ENCODE assay signal across 23 cellular contexts in the genomic region with DNA sequence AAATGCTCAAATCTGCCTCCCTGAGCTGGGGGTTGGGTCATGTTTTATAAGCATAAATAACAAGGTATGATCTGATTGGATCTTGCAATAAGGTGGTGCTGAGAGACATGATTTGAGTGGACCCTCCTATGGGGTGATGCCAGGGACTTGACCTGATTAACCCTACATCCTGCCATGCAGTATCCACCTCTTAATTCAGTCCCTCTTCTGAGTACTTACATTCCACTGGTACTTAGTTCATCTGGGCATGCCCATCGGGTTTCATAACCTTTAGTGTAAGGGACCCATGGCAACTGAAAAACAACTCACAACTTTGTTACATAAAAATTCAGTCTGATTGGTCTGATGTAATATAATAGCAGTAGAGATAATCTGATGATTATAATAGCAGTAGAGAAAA.
DNase-seq lines count a peak whose midpoint lies in the region; ATAC-seq, FAIRE-seq and TF ChIP-seq lines count a peak whose summit lies in the region.
"Had no signal": no experiment of that assay in that cellular context is flagged by ENCODE, and none has a peak within 500 bp of the region (broad histone marks: within the 10 kb centered on the region; RNA-seq: fewer than 3 reads in every experiment).

No MANE protein-coding gene starts in this region.

- POLR2A ChIA-PET in RWPE1 (lab: Yijun Ruan, JAX; ENCODE audit: low non-redundant PET), result no interaction called here

- H3K36me3 ChIP-seq in bronchial epithelial cell (ENCODE audit: control insufficient read depth, insufficient read depth, low read length) (no peaks in the 10 kb centered on the region), lower lobe of right lung (no peaks in the 10 kb centered on the region), upper lobe of right lung (no peaks in the 10 kb centered on the region), suprapubic skin (no peaks in the 10 kb centered on the region)
- H3K36me3 ChIP-seq: BE2C had no signal

- ATAC-seq in lower lobe of right lung (peak; percentile 93 to 94), upper lobe of right lung (peak; percentile 81)
- ATAC-seq: GM12878, GM23338, HepG2 had no signal

- no peak for TF ChIP-seq CTCF in RWPE1 (conservative IDR thresholded peaks at IDR 0.05; ENCODE audit: low read depth)
- no peak for TF ChIP-seq CTCF in bronchial epithelial cell (IDR thresholded peaks at IDR 0.05; ENCODE audit: insufficient read depth, low read length, severe bottlenecking)
- TF ChIP-seq CTCF in lower lobe of right lung (IDR thresholded peaks at IDR 0.05), result no peak
- no peak for TF ChIP-seq CTCF in upper lobe of right lung (IDR thresholded peaks at IDR 0.05)
- no peak for TF ChIP-seq CTCF in endothelial cell (IDR thresholded peaks at IDR 0.05; ENCODE audit: unreplicated experiment)
- TF ChIP-seq CTCF in suprapubic skin (IDR thresholded peaks at IDR 0.05), result no peak

- H3K27me3 Mint-ChIP-seq in endothelial cell (ENCODE audit: unreplicated experiment), result no peaks in the 10 kb centered on the region
- H3K27me3 Mint-ChIP-seq: CD4-positive, CD25-positive, alpha-beta regulatory T cell; CD8-positive, alpha-beta memory T cell had no signal

- H3K27ac Mint-ChIP-seq in endothelial cell (ENCODE audit: unreplicated experiment), result no peak overlapping the region
- H3K27ac Mint-ChIP-seq: CD4-positive, CD25-positive, alpha-beta regulatory T cell; CD8-positive, alpha-beta memory T cell; GM23338 had no signal

- H3K4me3 ChIP-seq in bronchial epithelial cell (ENCODE audit: low read depth, low read length) (no peak overlapping the region), lower lobe of right lung (no peak overlapping the region), upper lobe of right lung (no peak overlapping the region), suprapubic skin (no peak overlapping the region)
- H3K4me3 ChIP-seq: GM12878, GM23338 had no signal

- no peak overlapping the region for H3K4me3 Mint-ChIP-seq in endothelial cell (ENCODE audit: unreplicated experiment)
- H3K4me3 Mint-ChIP-seq: CD4-positive, CD25-positive, alpha-beta regulatory T cell; CD8-positive, alpha-beta memory T cell; GM23338 had no signal

- TF ChIP-seq POLR2A in suprapubic skin (IDR thresholded peaks at IDR 0.05), result no peak

- H3K27ac ChIP-seq in RWPE1 (no peak overlapping the region), lower lobe of right lung (no peak overlapping the region), upper lobe of right lung (no peak overlapping the region), suprapubic skin (no peak overlapping the region)

- no peaks in the 10 kb centered on the region for H3K9me3 Mint-ChIP-seq in endothelial cell (ENCODE audit: unreplicated experiment)
- H3K9me3 Mint-ChIP-seq: GM23338 had no signal

- no peak for TF ChIP-seq EP300 in suprapubic skin (IDR thresholded peaks at IDR 0.05)

- 69% methylated on average over 1 of the region's 1 CpG for WGBS in suprapubic skin

- H3K9me3 ChIP-seq in lower lobe of right lung (no peaks in the 10 kb centered on the region), upper lobe of right lung (no peaks in the 10 kb centered on the region), suprapubic skin (no peaks in the 10 kb centered on the region)
- H3K9me3 ChIP-seq: BE2C had no signal

- no peaks in the 10 kb centered on the region for H3K4me1 Mint-ChIP-seq in endothelial cell (ENCODE audit: unreplicated experiment)
- H3K4me1 Mint-ChIP-seq: CD4-positive, CD25-positive, alpha-beta regulatory T cell; CD8-positive, alpha-beta memory T cell had no signal

- H3K27me3 ChIP-seq in bronchial epithelial cell (ENCODE audit: control insufficient read depth, insufficient read depth, low read length) (no peaks in the 10 kb centered on the region), lower lobe of right lung (ENCODE audit: low read depth) (no peaks in the 10 kb centered on the region), upper lobe of right lung (no peaks in the 10 kb centered on the region), suprapubic skin (no peaks in the 10 kb centered on the region)
- H3K27me3 ChIP-seq: BE2C had no signal

- intact Hi-C loops in lower lobe of right lung (cut with DNase I), result no loop called here
- intact Hi-C loops in upper lobe of right lung (cut with DNase I), result no loop called here

- DNase-seq in RWPE1 (ENCODE audit: low spot score), result peak; percentile 15
- peak; percentile 20 for DNase-seq in bronchial epithelial cell (ENCODE audit: low read depth)
- DNase-seq in lower lobe of right lung, result no peak
- DNase-seq in upper lobe of right lung, result no peak
- DNase-seq in endothelial cell (ENCODE audit: low spot score), result no peak
- DNase-seq in mesenteric fat pad (ENCODE audit: low spot score), result no peak
- no peak for DNase-seq in suprapubic skin (ENCODE audit: low spot score in 2 of 2)
- DNase-seq: ACHN; BE2C; C1 segment of cervical spinal cord; CD4-positive, CD25-positive, alpha-beta regulatory T cell; CD8-positive, alpha-beta memory T cell; COR-L47; DMS 273 treated with DMSO at 0.1 percent for 48 hours; DMS53; DND-41; EL; HCEC 1CT had no signal

- no peak for FAIRE-seq in bronchial epithelial cell (lab: Jason Lieb, UNC)
- FAIRE-seq: A204.1, GM12878, H54, HepG2 had no signal

- CTCF ChIA-PET in RWPE1 (lab: Yijun Ruan, JAX), result no interaction called here

- H3K36me3 Mint-ChIP-seq in endothelial cell (ENCODE audit: low read depth, unreplicated experiment), result no peaks in the 10 kb centered on the region
- H3K36me3 Mint-ChIP-seq: CD4-positive, CD25-positive, alpha-beta regulatory T cell; CD8-positive, alpha-beta memory T cell had no signal

- H3K4me1 ChIP-seq in lower lobe of right lung (no peaks in the 10 kb centered on the region), upper lobe of right lung (no peaks in the 10 kb centered on the region), suprapubic skin (no peaks in the 10 kb centered on the region)
- H3K4me1 ChIP-seq: BE2C had no signal

Comparison
In these comparisons a context has a peak if more than half of its experiments do, and no peak if none do; other contexts are left out.
1. DNase-seq: peak in RWPE1 (single experiment) and bronchial epithelial cell (single experiment); none in lower lobe of right lung (single experiment), upper lobe of right lung (single experiment), endothelial cell (single experiment), mesenteric fat pad (single experiment) and suprapubic skin (0 of 2).